ENCODE assay signal across 5 cellular contexts in genomic region chr6:13808806-13809205, GRCh38.
"Had no signal": no experiment of that assay in that cellular context is flagged by ENCODE, and none has a peak within 500 bp of the region (broad histone marks: within the 10 kb centered on the region; RNA-seq: fewer than 3 reads in every experiment).

No MANE protein-coding gene starts in this region.

- H3K9me3 ChIP-seq: HAP-1 had no signal

- H3K36me3 Mint-ChIP-seq: IgD-negative memory B cell had no signal

- DNase-seq: HFFc6 had no signal

- H3K4me2 ChIP-seq: GM23338 had no signal

- H3K9me3 Mint-ChIP-seq: GM23338, HFFc6, IgD-negative memory B cell had no signal

- ATAC-seq: GM23338, HCT116 had no signal

- H2AFZ ChIP-seq: GM23338 had no signal

- H3K4me3 ChIP-seq: GM23338, HAP-1 had no signal

- H3K36me3 ChIP-seq: HAP-1 had no signal

- H3K27me3 Mint-ChIP-seq: IgD-negative memory B cell had no signal

- H3K27ac Mint-ChIP-seq: GM23338, HFFc6, IgD-negative memory B cell had no signal

- H3K4me3 Mint-ChIP-seq: GM23338, HFFc6 had no signal
